ENCODE assay signal across 11 cellular contexts in genomic region chr3:128486157-128486691, GRCh38. TPM values are rescaled to one million over a fixed set of nuclear protein-coding genes. Genes with fewer than 3 reads are reported as not detected.
DNase-seq lines count a peak whose midpoint lies in the region; ATAC-seq, FAIRE-seq and TF ChIP-seq lines count a peak whose summit lies in the region.
"Had no signal": no experiment of that assay in that cellular context is flagged by ENCODE, and none has a peak within 500 bp of the region (broad histone marks: within the 10 kb centered on the region; RNA-seq: fewer than 3 reads in every experiment).

No MANE protein-coding gene starts in this region.

- H3K79me2 ChIP-seq in astrocyte (ENCODE audit: insufficient read depth, low read length) = peaks cover 12% of the 10 kb centered on the region

- WGBS in lower leg skin, 2 donors = 25 to 26% methylated on average over 17 of the region's 17 CpGs

- no peak overlapping the region for H3K27ac ChIP-seq in astrocyte (ENCODE audit: low read depth, low read length)
- H3K27ac ChIP-seq in thoracic aorta = peak overlapping the region in 1 of 2 donors; percentile 22
- H3K27ac ChIP-seq: epithelial cell of prostate had no signal

- peaks cover 26% of the 10 kb centered on the region for H4K20me1 ChIP-seq in astrocyte (ENCODE audit: insufficient read depth, low read length)

- H2AFZ ChIP-seq in astrocyte (ENCODE audit: low read depth, low read length) = peak overlapping the region; percentile 45

- H3K27me3 ChIP-seq in astrocyte (ENCODE audit: insufficient read depth, low read length) (peaks cover 70% of the 10 kb centered on the region), thoracic aorta (replicated peaks; ENCODE audit: insufficient read depth) (peaks cover 73% of the 10 kb centered on the region)

- TF ChIP-seq POLR2A in lower leg skin (IDR thresholded peaks at IDR 0.05) = no peak
- TF ChIP-seq POLR2A in GM12891 (IDR thresholded peaks at IDR 0.05; ENCODE audit: low read depth, low read length) = no peak

- peak overlapping the region; percentile 86 to 93 for H3K4me3 Mint-ChIP-seq in activated T-cell treated with anti-CD3 and anti-CD28 coated beads, Interleukin-2, amount 50 U/mL, for 72 hours
- peak overlapping the region; percentile 42 for H3K4me3 Mint-ChIP-seq in astrocyte (ENCODE audit: unreplicated experiment)

- H3K4me3 ChIP-seq in astrocyte (ENCODE audit: insufficient read depth, low read depth, low read length) (peak overlapping the region; percentile 62), lower leg skin (ENCODE audit: low read depth, poor library complexity, severe bottlenecking) (peak overlapping the region; percentile 38), thoracic aorta (peak overlapping the region; percentile 80)

- no peak for TF ChIP-seq CTCF in astrocyte (IDR thresholded peaks at IDR 0.05; ENCODE audit: insufficient read depth, low read depth, low read length)
- TF ChIP-seq CTCF in lower leg skin (IDR thresholded peaks at IDR 0.05) = no peak
- TF ChIP-seq CTCF in thoracic aorta (IDR thresholded peaks at IDR 0.05) = no peak

- no peak for ATAC-seq in activated T-cell treated with anti-CD3 and anti-CD28 coated beads, Interleukin-2, amount 50 U/mL, for 72 hours (replicated peaks in 1 of 2)
- ATAC-seq in thoracic aorta (ENCODE audit: insufficient number of reproducible peaks, low FRiP score, low read depth) = no peak
- ATAC-seq in HG02588 (IDR thresholded peaks at IDR 0.05; ENCODE audit: unreplicated experiment) = no peak

- H3K4me1 ChIP-seq in astrocyte (ENCODE audit: insufficient read depth, low read length) (peaks cover 38% of the 10 kb centered on the region), thoracic aorta (ENCODE audit: control insufficient read depth in 1 of 2, low read depth in 2 of 2) (peaks cover 39 to 65% of the 10 kb centered on the region in 2 donors)

- H3K27me3 Mint-ChIP-seq in activated T-cell treated with anti-CD3 and anti-CD28 coated beads, Interleukin-2, amount 50 U/mL, for 72 hours (ENCODE audit: low read depth) = peaks cover 64% of the 10 kb centered on the region
- peaks cover 53% of the 10 kb centered on the region for H3K27me3 Mint-ChIP-seq in astrocyte (ENCODE audit: low read depth, unreplicated experiment)

- intact Hi-C loops in lower leg skin (cut with DNase I; ENCODE audit: low total_unique reads) = no loop called here

- H3K4me2 ChIP-seq in astrocyte (ENCODE audit: low read length) = peak overlapping the region; percentile 89

- peak overlapping the region; percentile 50 for H3K9ac ChIP-seq in astrocyte (ENCODE audit: low read length)

- H3K36me3 ChIP-seq in astrocyte (ENCODE audit: insufficient read depth, low read length) (no peaks in the 10 kb centered on the region), thoracic aorta (no peaks in the 10 kb centered on the region)

- H3K27ac Mint-ChIP-seq in activated T-cell treated with anti-CD3 and anti-CD28 coated beads, Interleukin-2, amount 50 U/mL, for 72 hours = no peak overlapping the region
- H3K27ac Mint-ChIP-seq in astrocyte (ENCODE audit: unreplicated experiment) = peak overlapping the region; percentile 77

- no peak for DNase-seq in activated T-cell treated with anti-CD3 and anti-CD28 coated beads, Interleukin-2, amount 50 U/mL, for 72 hours
- DNase-seq in activated T-cell treated with anti-CD3 and anti-CD28 coated beads, Interleukin-2, amount 50 U/mL, for 48 hours = no peak
- DNase-seq in astrocyte (ENCODE audit: low read depth) = no peak
- no peak for DNase-seq in lower leg skin (ENCODE audit: low spot score in 2 of 2)
- no peak for DNase-seq in thoracic aorta (ENCODE audit: low spot score)
- no peak for DNase-seq in stimulated activated CD4-positive, alpha-beta T cell treated with anti-CD3 and anti-CD28 coated beads, Interleukin-12 subunit alpha, Interleukin-12 subunit beta, amount 100 ng/mL, for 4 hours
- DNase-seq in GM12891 (ENCODE audit: insufficient read length, low spot score) = no peak
- DNase-seq: stimulated activated CD4-positive, alpha-beta T cell treated with anti-CD3 and anti-CD28 coated beads, Interleukin-15, amount 100 ng/mL, for 24 hours had no signal

- no peak for FAIRE-seq in astrocyte (lab: Jason Lieb, UNC)
- no peak for FAIRE-seq in GM12891 (lab: Jason Lieb, UNC)

- H3K4me1 Mint-ChIP-seq in activated T-cell treated with anti-CD3 and anti-CD28 coated beads, Interleukin-2, amount 50 U/mL, for 72 hours (ENCODE audit: low read depth) = peaks cover 40% of the 10 kb centered on the region
- H3K4me1 Mint-ChIP-seq in astrocyte (ENCODE audit: low read depth, unreplicated experiment) = peaks cover 21% of the 10 kb centered on the region

- no peaks in the 10 kb centered on the region for H3K9me3 Mint-ChIP-seq in activated T-cell treated with anti-CD3 and anti-CD28 coated beads, Interleukin-2, amount 50 U/mL, for 72 hours
- H3K9me3 Mint-ChIP-seq in astrocyte (ENCODE audit: unreplicated experiment) = peaks cover 2% of the 10 kb centered on the region

- H3K9me3 ChIP-seq in astrocyte (ENCODE audit: insufficient read depth, low read depth, low read length) (no peaks in the 10 kb centered on the region), thoracic aorta (no peaks in the 10 kb centered on the region)

- peaks cover 2 to 3% of the 10 kb centered on the region in 2 donors for H3K36me3 Mint-ChIP-seq in activated T-cell treated with anti-CD3 and anti-CD28 coated beads, Interleukin-2, amount 50 U/mL, for 72 hours (ENCODE audit: insufficient read depth in 2 of 2)
- H3K36me3 Mint-ChIP-seq in astrocyte (ENCODE audit: low read depth, unreplicated experiment) = no peaks in the 10 kb centered on the region

TF ChIP-seq in GM12891, 5 proteins besides CTCF, POLR2A, EP300 and RAD21:
- TF ChIP-seq POU2F2 (IDR thresholded peaks at IDR 0.05; ENCODE audit: low read depth, low read length) (no peak), SPI1 (IDR thresholded peaks at IDR 0.05; ENCODE audit: low read depth, low read length) (no peak), TAF1 (IDR thresholded peaks at IDR 0.05; ENCODE audit: low read depth, low read length) (no peak), POLR2AphosphoS5 (IDR thresholded peaks at IDR 0.05; ENCODE audit: low read depth, low read length) (no peak), PAX5 (IDR thresholded peaks at IDR 0.05; ENCODE audit: insufficient read depth, low read length, severe bottlenecking) (no peak)

RNA-seq across cellular contexts. Expression of gene GATA2, which starts 6.8 kb away (rescaled TPM):
- total RNA-seq in activated T-cell treated with anti-CD3 and anti-CD28 coated beads, Interleukin-2, amount 50 U/mL, for 72 hours = 1 to 10 TPM; 2.9 to 4.1 TPM
- total RNA-seq in astrocyte = 0.58 and 1.7 TPM in 2 replicates
- total RNA-seq in lower leg skin = 1 to 10 TPM; 2.3 to 9.3 (median 6.6) TPM
- total RNA-seq in thoracic aorta = 10 to 100 TPM in 1 of 2 donors, 1 to 10 TPM in 1; 5.2 to 21.3 TPM
- 0.06 TPM for polyA plus RNA-seq in GM12891 (2012; ENCODE audit: low read depth, missing spikeins)

RNA-seq across cellular contexts. Expression of gene DNAJB8, which starts 19.5 kb away (rescaled TPM):
- total RNA-seq in activated T-cell treated with anti-CD3 and anti-CD28 coated beads, Interleukin-2, amount 50 U/mL, for 72 hours = not detected
- total RNA-seq in astrocyte (not detected in 2 replicates), lower leg skin (not detected), thoracic aorta (not detected)
- polyA plus RNA-seq in GM12891 (2012; ENCODE audit: low read depth, missing spikeins) = not detected
- total RNA-seq: T-helper 1 cell treated with Interleukin-12 subunit alpha and Interleukin-12 subunit beta and Interleukin-4 antibody, amounts not matched to agents 30 ng/mL and 1 ng/mL, for 36 hours had no signal
